Comparison of ENCODE assay signal across 6 cellular contexts in genomic region chr19:10568444-10568825, GRCh38. TPM values are rescaled to one million over a fixed set of nuclear protein-coding genes. Genes with fewer than 3 reads are reported as not detected.
DNase-seq lines count a peak whose midpoint lies in the region; ATAC-seq and TF ChIP-seq lines count a peak whose summit lies in the region.

No MANE protein-coding gene starts in this region.

- H3K4me1 Mint-ChIP-seq in brain, result peaks cover 57% of the 10 kb centered on the region

- intact Hi-C loops in IMR-90 (cut with micrococcal nuclease), result no loop called here

- TF ChIP-seq CTCF in IMR-90 (conservative IDR thresholded peaks at IDR 0.05; ENCODE audit: low read depth, low read length) (no peak), brain (conservative IDR thresholded peaks at IDR 0.05) (no peak), neural cell (IDR thresholded peaks at IDR 0.05; ENCODE audit: poor library complexity, severe bottlenecking) (peak; percentile 38)

- H3K27me3 ChIP-seq in IMR-90 (ENCODE audit: control insufficient read depth, insufficient read depth, low read length), result no peaks in the 10 kb centered on the region
- H3K27me3 ChIP-seq in neural cell (ENCODE audit: insufficient read depth, low read depth, low read length), result no peaks in the 10 kb centered on the region

- H3K79me1 ChIP-seq in IMR-90 (ENCODE audit: low read depth in 1 of 2, low read length in 2 of 2), result peaks cover 22 to 43% of the 10 kb centered on the region in 2 experiments

- WGBS in IMR-90 (ENCODE audit: extremely low coverage in 2 of 2, insufficient read length in 1 of 2), 2 experiments, result 1% methylated on average over 25 of the region's 49 CpGs; no CpG with 5 or more reads in 1 of the 2 experiments

- 0 out of 2 replicates have a peak, but pooled peaks cover 4% of the 10 kb centered on the region for H3K9me1 ChIP-seq in IMR-90 (ENCODE audit: insufficient read depth, low read length)

- H3K23ac ChIP-seq in IMR-90 (ENCODE audit: low read depth, low read length), result peak overlapping the region; percentile 48; the same call in 1 of the 2 replicates

- no peak for TF ChIP-seq RAD21 in IMR-90 (IDR thresholded peaks at IDR 0.05; ENCODE audit: low read length)
- TF ChIP-seq RAD21 in neural cell (conservative IDR thresholded peaks at IDR 0.05), result no peak

- peaks cover 2% of the 10 kb centered on the region for H3K4me1 ChIP-seq in IMR-90 (ENCODE audit: control insufficient read depth, insufficient read depth, low read length)

- H3K9me2 ChIP-seq in neural cell (ENCODE audit: insufficient read depth, low read length), result no peaks in the 10 kb centered on the region

- H2BK15ac ChIP-seq in IMR-90 (ENCODE audit: low read depth, low read length), result no peak overlapping the region

- H2AFZ ChIP-seq in IMR-90 (replicated peaks; ENCODE audit: low read length, poor library complexity), result peak overlapping the region; percentile 96
- H2AFZ ChIP-seq in neural cell (ENCODE audit: low read depth, low read length), result peak overlapping the region; percentile 19

- H3K27ac ChIP-seq in IMR-90 (ENCODE audit: insufficient read depth, low read length), result peak overlapping the region; percentile 6; the same call in 1 of the 2 replicates
- H3K27ac ChIP-seq in neural cell (ENCODE audit: low read length), result peak overlapping the region; percentile 88

- in situ Hi-C loops in IMR-90 (cut with MboI; ENCODE audit: low sequenced_read_pairs), result no loop called here

- no TSS peak for BruUV-seq in IMR-90 (replicated peaks; lab: Mats Ljungman, UMichigan)

- H3K4me2 ChIP-seq in IMR-90 (ENCODE audit: low read depth, low read length) (peak overlapping the region; percentile 66), neural cell (ENCODE audit: low read length) (no peak overlapping the region)

- no peaks in the 10 kb centered on the region for H3K36me3 Mint-ChIP-seq in brain

- peak overlapping the region; percentile 88 for H2AK9ac ChIP-seq in IMR-90 (replicated peaks; ENCODE audit: low read depth, low read length, poor library complexity)

- POLR2A ChIA-PET in IMR-90 (lab: Charles Lee; ENCODE audit: unreplicated experiment), result interaction anchor here (0.6 kb wide), 1 partner anchor 90 kb away, joined by 4 read pairs; no protein-coding TSS in a partner anchor

- H3K56ac ChIP-seq in IMR-90 (ENCODE audit: extremely low read depth, insufficient read depth, low read length), result no peak overlapping the region

- H3K79me2 ChIP-seq in neural cell (replicated peaks; ENCODE audit: insufficient read depth, low read length), result peaks cover 19% of the 10 kb centered on the region

- CTCF ChIA-PET in IMR-90 (lab: Yijun Ruan, JAX), result no interaction called here

- H2BK20ac ChIP-seq in IMR-90 (ENCODE audit: low read depth, low read length), result no peak overlapping the region

- TF ChIP-seq POLR2A in IMR-90 (IDR thresholded peaks at IDR 0.05; ENCODE audit: low read depth, low read length), result no peak

- H3K18ac ChIP-seq in IMR-90 (ENCODE audit: low read depth, low read length), result no peak overlapping the region

- H4K8ac ChIP-seq in IMR-90 (ENCODE audit: low read depth in 2 of 2, low read length in 2 of 2), result no peak overlapping the region

- no peak overlapping the region for H3K14ac ChIP-seq in IMR-90 (replicated peaks; ENCODE audit: low read depth, low read length)

- H3K4ac ChIP-seq in IMR-90 (ENCODE audit: low read depth, low read length), result no peak overlapping the region; the same call in 1 of the 2 replicates

- no peak overlapping the region for H4K91ac ChIP-seq in IMR-90 (ENCODE audit: insufficient read depth, low read depth, low read length)

- H3K4me3 ChIP-seq in IMR-90 (ENCODE audit: insufficient read depth, low read depth, low read length) (peak overlapping the region; percentile 70), neural cell (ENCODE audit: low read length) (peak overlapping the region; percentile 92)

- peak overlapping the region; percentile 93 to 98 (median 97) for H3K4me3 Mint-ChIP-seq in brain

- H3K27ac Mint-ChIP-seq in brain, result peak overlapping the region; percentile 85 to 97 (median 96)

- H4K20me1 ChIP-seq in IMR-90 (ENCODE audit: insufficient read depth, low read length) (no peaks in the 10 kb centered on the region), neural cell (ENCODE audit: insufficient read depth) (no peaks in the 10 kb centered on the region)

- H4K5ac ChIP-seq in IMR-90 (ENCODE audit: low read depth, low read length), result no peak overlapping the region

- H3K9me3 ChIP-seq in IMR-90 (ENCODE audit: control insufficient read depth, insufficient read depth, low read length) (no peaks in the 10 kb centered on the region), neural cell (ENCODE audit: low read length) (no peaks in the 10 kb centered on the region)

- no peaks in the 10 kb centered on the region for H3F3A ChIP-seq in neural cell (ENCODE audit: insufficient read depth, low read length, poor library complexity, severe bottlenecking)

- ATAC-seq in GM18909 (IDR thresholded peaks at IDR 0.05; ENCODE audit: poor library complexity, unreplicated experiment), result peak; percentile 2
- peak; percentile 5 for ATAC-seq in IMR-90 (ENCODE audit: low read depth)

- TF ChIP-seq EP300 in neural cell (conservative IDR thresholded peaks at IDR 0.05; ENCODE audit: poor library complexity, severe bottlenecking), result no peak

- no peak overlapping the region for H2BK120ac ChIP-seq in IMR-90 (ENCODE audit: low read depth, low read length)

- H3K9ac ChIP-seq in IMR-90 (ENCODE audit: low read depth, low read length) (peak overlapping the region; percentile 55), neural cell (ENCODE audit: low read length) (peak overlapping the region; percentile 91)

- no peak overlapping the region for H2AK5ac ChIP-seq in IMR-90 (ENCODE audit: low read depth, low read length)

- no peak overlapping the region for H2BK5ac ChIP-seq in IMR-90 (ENCODE audit: low read depth, low read length, poor library complexity, severe bottlenecking)

- no peaks in the 10 kb centered on the region for H3K36me3 ChIP-seq in IMR-90 (ENCODE audit: control insufficient read depth, insufficient read depth, low read length)
- H3K36me3 ChIP-seq in neural cell (ENCODE audit: insufficient read depth, low read length), result no peaks in the 10 kb centered on the region

- H3K27me3 Mint-ChIP-seq in brain, result peaks cover 4% of the 10 kb centered on the region

- peaks cover 0 to 10% (median 0%) of the 10 kb centered on the region in 5 experiments for H3K9me3 Mint-ChIP-seq in brain

- dilution Hi-C loops in IMR-90 (cut with HindIII; ENCODE audit: low sequenced_read_pairs, unreplicated experiment), result no loop called here

- no peak for DNase-seq in IMR-90
- DNase-seq in putamen (ENCODE audit: low spot score), result no peak
- no peak for DNase-seq in NCI-H1417 (lab: John Stamatoyannopoulos, UW)

TF ChIP-seq in IMR-90, 13 proteins besides CTCF, POLR2A, EP300 and RAD21 (continues in another document):
- no peak for TF ChIP-seq FOS (IDR thresholded peaks at IDR 0.05; ENCODE audit: low read depth, low read length)

TF ChIP-seq in neural cell, 6 proteins besides CTCF, POLR2A, EP300 and RAD21:
- no peak for TF ChIP-seq TAF1 (IDR thresholded peaks at IDR 0.05; ENCODE audit: low read depth)
- no peak for TF ChIP-seq POLR2AphosphoS5 (IDR thresholded peaks at IDR 0.05)

RNA-seq across cellular contexts. Expression of gene CDKN2D, which starts 0.3 kb away (rescaled TPM):
- total RNA-seq in IMR-90 (2012; rRNA removed), result 3.6 and 3.9 TPM in 2 replicates
- polyA plus RNA-seq in IMR-90 (2012; rRNA removed), result 8.5 and 9.3 TPM in 2 replicates
- 3.6 and 11.0 TPM in 2 replicates for polyA plus RNA-seq in IMR-90 (2012; cell fraction: cytosol; rRNA removed)
- polyA plus RNA-seq in IMR-90 (2012; cell fraction: nucleus; rRNA removed; ENCODE audit: low replicate concordance), result 3.6 and 5.5 TPM in 2 replicates
- 91.5 TPM for polyA plus RNA-seq in brain (ENCODE audit: insufficient read depth, low read depth, low replicate concordance)
- 333 and 339 TPM in 2 replicates for polyA plus RNA-seq in neural cell
- polyA minus RNA-seq in neural cell, result 98.5 and 118 TPM in 2 replicates

RNA-seq across cellular contexts. Expression of gene KRI1, which starts 2.6 kb away (rescaled TPM):
- 5.7 and 7.8 TPM in 2 replicates for total RNA-seq in IMR-90 (2012; rRNA removed)
- polyA plus RNA-seq in IMR-90 (2012; rRNA removed) (12.9 and 13.3 TPM in 2 replicates), brain (ENCODE audit: insufficient read depth, low read depth, low replicate concordance) (23.3 TPM), neural cell (5.3 and 6.5 TPM in 2 replicates)
- polyA plus RNA-seq in IMR-90 (2012; cell fraction: cytosol; rRNA removed), result 7.1 and 11.1 TPM in 2 replicates
- 50.6 and 58.6 TPM in 2 replicates for polyA plus RNA-seq in IMR-90 (2012; cell fraction: nucleus; rRNA removed; ENCODE audit: low replicate concordance)
- 6.5 and 7.5 TPM in 2 replicates for polyA minus RNA-seq in neural cell

RNA-seq across cellular contexts. Expression of gene AP1M2, which starts 18.7 kb away (rescaled TPM):
- not detected in 2 replicates for total RNA-seq in IMR-90 (2012; rRNA removed)
- polyA plus RNA-seq in IMR-90 (2012; rRNA removed), result 0.17 and 0.37 TPM in 2 replicates
- polyA plus RNA-seq in IMR-90 (2012; cell fraction: cytosol; rRNA removed), result 0.22 and 0.26 TPM in 2 replicates
- polyA plus RNA-seq in IMR-90 (2012; cell fraction: nucleus; rRNA removed; ENCODE audit: low replicate concordance), result 0.25 TPM in 1 of 2 replicates, not detected in the other
- polyA plus RNA-seq in brain (ENCODE audit: insufficient read depth, low read depth, low replicate concordance), result 60.8 TPM
- 0.38 and 3.7 TPM in 2 replicates for polyA plus RNA-seq in neural cell
- polyA minus RNA-seq in neural cell, result not detected in 2 replicates

RNA-seq across cellular contexts. Expression of gene ATG4D, which starts 24.7 kb away (rescaled TPM):
- total RNA-seq in IMR-90 (2012; rRNA removed), result 8.2 and 9.2 TPM in 2 replicates
- 21.8 and 22.0 TPM in 2 replicates for polyA plus RNA-seq in IMR-90 (2012; rRNA removed)
- 14.2 and 23.7 TPM in 2 replicates for polyA plus RNA-seq in IMR-90 (2012; cell fraction: cytosol; rRNA removed)
- polyA plus RNA-seq in IMR-90 (2012; cell fraction: nucleus; rRNA removed; ENCODE audit: low replicate concordance), result 67.7 and 136 TPM in 2 replicates
- 55.7 TPM for polyA plus RNA-seq in brain (ENCODE audit: insufficient read depth, low read depth, low replicate concordance)
- 50.2 and 59.3 TPM in 2 replicates for polyA plus RNA-seq in neural cell
- 38.4 and 54.3 TPM in 2 replicates for polyA minus RNA-seq in neural cell

RNA-seq across cellular contexts. Expression of gene S1PR5, which starts 51.2 kb away (rescaled TPM):
- total RNA-seq in IMR-90 (2012; rRNA removed), result 0.36 and 0.56 TPM in 2 replicates
- polyA plus RNA-seq in IMR-90 (2012; rRNA removed), result 0.55 and 0.59 TPM in 2 replicates
- polyA plus RNA-seq in IMR-90 (2012; cell fraction: cytosol; rRNA removed), result 0.31 and 0.86 TPM in 2 replicates
- 0.10 and 0.45 TPM in 2 replicates for polyA plus RNA-seq in IMR-90 (2012; cell fraction: nucleus; rRNA removed; ENCODE audit: low replicate concordance)
- polyA plus RNA-seq in brain (ENCODE audit: insufficient read depth, low read depth, low replicate concordance), result 19.0 TPM
- polyA plus RNA-seq in neural cell, result not detected in 2 replicates
- polyA minus RNA-seq in neural cell, result not detected in 2 replicates

Comparison
In these comparisons a context has a peak if more than half of its experiments do, and no peak if none do; other contexts are left out.
1. RNA of gene AP1M2, which starts 18.7 kb away (polyA plus RNA-seq): 60.8 TPM in brain (single experiment); 0.38 to 3.7 TPM in neural cell and 0.17 to 0.37 TPM in IMR-90; every median in the first group is over 10 times any median in the second.